ENCODE assay signal across 1 cellular context in genomic region chr7:125661006-125661405, GRCh38.
TF ChIP-seq lines count a peak whose summit lies in the region.

No MANE protein-coding gene starts in this region.

TF ChIP-seq in GM23338, 12 proteins besides CTCF, POLR2A, EP300 and RAD21 (continued from another document):
- TF ChIP-seq, protein P1, sequence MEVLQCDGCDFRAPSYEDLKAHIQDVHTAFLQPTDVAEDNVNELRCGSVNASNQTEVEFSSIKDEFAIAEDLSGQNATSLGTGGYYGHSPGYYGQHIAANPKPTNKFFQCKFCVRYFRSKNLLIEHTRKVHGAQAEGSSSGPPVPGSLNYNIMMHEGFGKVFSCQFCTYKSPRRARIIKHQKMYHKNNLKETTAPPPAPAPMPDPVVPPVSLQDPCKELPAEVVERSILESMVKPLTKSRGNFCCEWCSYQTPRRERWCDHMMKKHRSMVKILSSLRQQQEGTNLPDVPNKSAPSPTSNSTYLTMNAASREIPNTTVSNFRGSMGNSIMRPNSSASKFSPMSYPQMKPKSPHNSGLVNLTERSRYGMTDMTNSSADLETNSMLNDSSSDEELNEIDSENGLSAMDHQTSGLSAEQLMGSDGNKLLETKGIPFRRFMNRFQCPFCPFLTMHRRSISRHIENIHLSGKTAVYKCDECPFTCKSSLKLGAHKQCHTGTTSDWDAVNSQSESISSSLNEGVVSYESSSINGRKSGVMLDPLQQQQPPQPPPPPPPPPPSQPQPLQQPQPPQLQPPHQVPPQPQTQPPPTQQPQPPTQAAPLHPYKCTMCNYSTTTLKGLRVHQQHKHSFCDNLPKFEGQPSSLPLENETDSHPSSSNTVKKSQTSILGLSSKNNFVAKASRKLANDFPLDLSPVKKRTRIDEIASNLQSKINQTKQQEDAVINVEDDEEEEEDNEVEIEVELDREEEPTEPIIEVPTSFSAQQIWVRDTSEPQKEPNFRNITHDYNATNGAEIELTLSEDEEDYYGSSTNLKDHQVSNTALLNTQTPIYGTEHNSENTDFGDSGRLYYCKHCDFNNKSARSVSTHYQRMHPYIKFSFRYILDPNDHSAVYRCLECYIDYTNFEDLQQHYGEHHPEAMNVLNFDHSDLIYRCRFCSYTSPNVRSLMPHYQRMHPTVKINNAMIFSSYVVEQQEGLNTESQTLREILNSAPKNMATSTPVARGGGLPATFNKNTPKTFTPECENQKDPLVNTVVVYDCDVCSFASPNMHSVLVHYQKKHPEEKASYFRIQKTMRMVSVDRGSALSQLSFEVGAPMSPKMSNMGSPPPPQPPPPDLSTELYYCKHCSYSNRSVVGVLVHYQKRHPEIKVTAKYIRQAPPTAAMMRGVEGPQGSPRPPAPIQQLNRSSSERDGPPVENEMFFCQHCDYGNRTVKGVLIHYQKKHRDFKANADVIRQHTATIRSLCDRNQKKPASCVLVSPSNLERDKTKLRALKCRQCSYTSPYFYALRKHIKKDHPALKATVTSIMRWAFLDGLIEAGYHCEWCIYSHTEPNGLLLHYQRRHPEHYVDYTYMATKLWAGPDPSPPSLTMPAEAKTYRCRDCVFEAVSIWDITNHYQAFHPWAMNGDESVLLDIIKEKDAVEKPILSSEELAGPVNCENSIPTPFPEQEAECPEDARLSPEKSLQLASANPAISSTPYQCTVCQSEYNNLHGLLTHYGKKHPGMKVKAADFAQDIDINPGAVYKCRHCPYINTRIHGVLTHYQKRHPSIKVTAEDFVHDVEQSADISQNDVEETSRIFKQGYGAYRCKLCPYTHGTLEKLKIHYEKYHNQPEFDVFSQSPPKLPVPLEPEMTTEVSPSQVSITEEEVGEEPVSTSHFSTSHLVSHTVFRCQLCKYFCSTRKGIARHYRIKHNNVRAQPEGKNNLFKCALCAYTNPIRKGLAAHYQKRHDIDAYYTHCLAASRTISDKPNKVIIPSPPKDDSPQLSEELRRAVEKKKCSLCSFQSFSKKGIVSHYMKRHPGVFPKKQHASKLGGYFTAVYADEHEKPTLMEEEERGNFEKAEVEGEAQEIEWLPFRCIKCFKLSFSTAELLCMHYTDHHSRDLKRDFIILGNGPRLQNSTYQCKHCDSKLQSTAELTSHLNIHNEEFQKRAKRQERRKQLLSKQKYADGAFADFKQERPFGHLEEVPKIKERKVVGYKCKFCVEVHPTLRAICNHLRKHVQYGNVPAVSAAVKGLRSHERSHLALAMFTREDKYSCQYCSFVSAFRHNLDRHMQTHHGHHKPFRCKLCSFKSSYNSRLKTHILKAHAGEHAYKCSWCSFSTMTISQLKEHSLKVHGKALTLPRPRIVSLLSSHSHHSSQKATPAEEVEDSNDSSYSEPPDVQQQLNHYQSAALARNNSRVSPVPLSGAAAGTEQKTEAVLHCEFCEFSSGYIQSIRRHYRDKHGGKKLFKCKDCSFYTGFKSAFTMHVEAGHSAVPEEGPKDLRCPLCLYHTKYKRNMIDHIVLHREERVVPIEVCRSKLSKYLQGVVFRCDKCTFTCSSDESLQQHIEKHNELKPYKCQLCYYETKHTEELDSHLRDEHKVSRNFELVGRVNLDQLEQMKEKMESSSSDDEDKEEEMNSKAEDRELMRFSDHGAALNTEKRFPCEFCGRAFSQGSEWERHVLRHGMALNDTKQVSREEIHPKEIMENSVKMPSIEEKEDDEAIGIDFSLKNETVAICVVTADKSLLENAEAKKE (CRISPR knock-in tag; IDR thresholded peaks at IDR 0.05): no peak
- no peak for TF ChIP-seq EZH2 (IDR thresholded peaks at IDR 0.05; ENCODE audit: low read depth, unreplicated experiment)
- TF ChIP-seq CREB1 (CRISPR knock-in tag; IDR thresholded peaks at IDR 0.05; ENCODE audit: low read depth): no peak
- no peak for TF ChIP-seq ZNF114 (CRISPR knock-in tag; IDR thresholded peaks at IDR 0.05)
- TF ChIP-seq NANOG (IDR thresholded peaks at IDR 0.05; ENCODE audit: borderline replicate concordance): no peak
- TF ChIP-seq EZH2phosphoT487 (IDR thresholded peaks at IDR 0.05; ENCODE audit: unreplicated experiment): no peak
